9 cellular contexts compared by ENCODE assay signal in the genomic region with DNA sequence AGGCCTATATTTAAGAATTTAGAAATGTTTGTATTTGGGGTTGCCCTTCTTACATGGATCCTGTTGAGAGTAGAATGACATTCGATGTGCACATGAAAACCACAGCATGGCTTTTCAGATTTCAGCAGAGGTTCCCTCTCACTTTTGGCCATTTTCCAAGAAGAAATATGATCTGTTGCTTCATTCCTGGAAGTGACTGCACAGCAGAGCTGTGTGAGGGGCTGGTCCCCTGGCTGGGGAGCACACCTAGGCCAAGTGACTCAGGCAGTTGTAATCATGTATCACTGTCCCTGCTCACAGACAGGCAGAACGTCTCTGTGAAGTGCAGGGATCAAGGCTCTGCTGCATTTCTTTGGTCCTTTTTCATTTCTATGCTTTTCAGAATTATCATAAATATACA. TPM values are rescaled to one million over a fixed set of nuclear protein-coding genes. Genes with fewer than 3 reads are reported as not detected.
DNase-seq lines count a peak whose midpoint lies in the region; ATAC-seq, FAIRE-seq and TF ChIP-seq lines count a peak whose summit lies in the region.
"Had no signal": no experiment of that assay in that cellular context is flagged by ENCODE, and none has a peak within 500 bp of the region (broad histone marks: within the 10 kb centered on the region; RNA-seq: fewer than 3 reads in every experiment).

No MANE protein-coding gene starts in this region.

- POLR2A ChIA-PET in A549 (lab: Yijun Ruan, JAX), result no interaction called here

- DNase-seq in A549 (ENCODE audit: low read depth in 1 of 2, low spot score in 1 of 2) (peak in 1 of 2 experiments; percentile 41), HS-27A (ENCODE audit: low read depth) (peak; percentile 20), RCC 7860 (ENCODE audit: low spot score) (peak; percentile 84), Right ventricle myocardium superior (no peak), ecto neural progenitor cell (ENCODE audit: low spot score) (no peak), cerebellar nuclear complex (lab: John Stamatoyannopoulos, UW) (no peak)
- no peak for DNase-seq in activated T-helper 1 cell treated with anti-CD3 and anti-CD28 coated beads, Interleukin-12 subunit alpha, Interleukin-12 subunit beta, Interleukin-2, Interleukin-4 antibody, amounts not matched to agents 30 ng/mL and 10 ng/mL and 1 ng/mL, durations not matched to agents 14 hours and 24 hours and 36 hours (ENCODE audit: low spot score)
- DNase-seq: activated CD4-positive, alpha-beta T cell treated with anti-CD3 and anti-CD28 coated beads, Interleukin-2, amount 50 U/mL, for 1 hour had no signal

- no peaks in the 10 kb centered on the region for H3K27me3 Mint-ChIP-seq in activated T-helper 1 cell treated with anti-CD3 and anti-CD28 coated beads, Interleukin-12 subunit alpha, Interleukin-12 subunit beta, Interleukin-2, Interleukin-4 antibody, amounts not matched to agents 30 ng/mL and 10 ng/mL and 1 ng/mL, durations not matched to agents 14 hours and 24 hours and 36 hours (ENCODE audit: insufficient read depth)

- ATAC-seq in A549 (peak; percentile 67 to 70; a peak in 4 of 6 replicates), Right ventricle myocardium superior (ENCODE audit: poor library complexity) (peak; percentile 74), GM18517 (IDR thresholded peaks at IDR 0.05; ENCODE audit: unreplicated experiment) (no peak)

- H3K4me2 ChIP-seq in A549, result 0 out of 3 replicates have a peak overlapping the region, but pooled peaks have one; percentile 30

- CTCF ChIA-PET in A549 (lab: Yijun Ruan, JAX), result interaction anchor here (1.3 to 1.6 kb wide), 3 partner anchors 9 to 40 kb away, joined by 3 to 4 read pairs (median 4); no protein-coding TSS in a partner anchor

- no peak overlapping the region for H3K27ac Mint-ChIP-seq in activated T-helper 1 cell treated with anti-CD3 and anti-CD28 coated beads, Interleukin-12 subunit alpha, Interleukin-12 subunit beta, Interleukin-2, Interleukin-4 antibody, amounts not matched to agents 30 ng/mL and 10 ng/mL and 1 ng/mL, durations not matched to agents 14 hours and 24 hours and 36 hours

- no peak overlapping the region for H3K4me3 Mint-ChIP-seq in activated T-helper 1 cell treated with anti-CD3 and anti-CD28 coated beads, Interleukin-12 subunit alpha, Interleukin-12 subunit beta, Interleukin-2, Interleukin-4 antibody, amounts not matched to agents 30 ng/mL and 10 ng/mL and 1 ng/mL, durations not matched to agents 14 hours and 24 hours and 36 hours

- no peaks in the 10 kb centered on the region for H3K9me3 Mint-ChIP-seq in activated T-helper 1 cell treated with anti-CD3 and anti-CD28 coated beads, Interleukin-12 subunit alpha, Interleukin-12 subunit beta, Interleukin-2, Interleukin-4 antibody, amounts not matched to agents 30 ng/mL and 10 ng/mL and 1 ng/mL, durations not matched to agents 14 hours and 24 hours and 36 hours

- TF ChIP-seq POLR2A in A549 (IDR thresholded peaks at IDR 0.05; ENCODE audit: low read length), result no peak

- no peaks in the 10 kb centered on the region for H3K4me1 Mint-ChIP-seq in activated T-helper 1 cell treated with anti-CD3 and anti-CD28 coated beads, Interleukin-12 subunit alpha, Interleukin-12 subunit beta, Interleukin-2, Interleukin-4 antibody, amounts not matched to agents 30 ng/mL and 10 ng/mL and 1 ng/mL, durations not matched to agents 14 hours and 24 hours and 36 hours (ENCODE audit: low read depth)

- intact Hi-C loops in Right ventricle myocardium superior (cut with DNase I), result loop anchor here (10.0 kb wide), 1 partner anchor 93 kb away; no protein-coding TSS in a partner anchor
- intact Hi-C loops in activated T-helper 1 cell treated with anti-CD3 and anti-CD28 coated beads, Interleukin-12 subunit alpha, Interleukin-12 subunit beta, Interleukin-2, Interleukin-4 antibody, amounts not matched to agents 30 ng/mL and 10 ng/mL and 1 ng/mL, durations not matched to agents 14 hours and 24 hours and 36 hours (cut with micrococcal nuclease), result no loop called here

- FAIRE-seq in A549 (lab: Jason Lieb, UNC), result no peak
- FAIRE-seq in RCC 7860 (lab: Jason Lieb, UNC), result peak; percentile 93

- peaks cover 33% of the 10 kb centered on the region for H3K36me3 Mint-ChIP-seq in activated T-helper 1 cell treated with anti-CD3 and anti-CD28 coated beads, Interleukin-12 subunit alpha, Interleukin-12 subunit beta, Interleukin-2, Interleukin-4 antibody, amounts not matched to agents 30 ng/mL and 10 ng/mL and 1 ng/mL, durations not matched to agents 14 hours and 24 hours and 36 hours (ENCODE audit: low read depth)

- TF ChIP-seq EP300 in A549 (IDR thresholded peaks at IDR 0.05), result no peak

- TF ChIP-seq CTCF in A549 (IDR thresholded peaks at IDR 0.05), result no peak

- H3K27ac ChIP-seq in A549, result no peak overlapping the region

- no peaks in the 10 kb centered on the region for H3K9me3 ChIP-seq in A549

- WGBS in A549 (ENCODE audit: missing lambda C conversion rate), result 20% methylated on average over 2 of the region's 2 CpGs

- H3K4me3 ChIP-seq in A549, result no peak overlapping the region

- H3K4me1 ChIP-seq in A549, result peaks cover 11% of the 10 kb centered on the region

- no peak for TF ChIP-seq RAD21 in A549 (conservative IDR thresholded peaks at IDR 0.05 in 1 of 2, IDR thresholded peaks at IDR 0.05 in 1 of 2)

TF ChIP-seq in A549, 52 proteins besides CTCF, POLR2A, EP300 and RAD21 (continues in another document):
- TF ChIP-seq SMC3 (IDR thresholded peaks at IDR 0.05) (no peak), FOSL2 (IDR thresholded peaks at IDR 0.05) (no peak), FOSL2 (CRISPR knock-in tag; IDR thresholded peaks at IDR 0.05) (no peak), RFX5 (IDR thresholded peaks at IDR 0.05) (no peak), SREBF2 (IDR thresholded peaks at IDR 0.05) (no peak), BHLHE40 (IDR thresholded peaks at IDR 0.05; ENCODE audit: low read depth, low read length) (no peak), CEBPB (IDR thresholded peaks at IDR 0.05) (no peak), ZFP36 (IDR thresholded peaks at IDR 0.05; ENCODE audit: borderline replicate concordance, partially characterized antibody) (no peak), HEYL (CRISPR knock-in tag; IDR thresholded peaks at IDR 0.05) (no peak), KDM5A (IDR thresholded peaks at IDR 0.05) (no peak), JUN (IDR thresholded peaks at IDR 0.05) (no peak), CBX8 (IDR thresholded peaks at IDR 0.05) (no peak), CHD4 (IDR thresholded peaks at IDR 0.05; ENCODE audit: borderline replicate concordance) (no peak)
- TF ChIP-seq, protein P1, sequence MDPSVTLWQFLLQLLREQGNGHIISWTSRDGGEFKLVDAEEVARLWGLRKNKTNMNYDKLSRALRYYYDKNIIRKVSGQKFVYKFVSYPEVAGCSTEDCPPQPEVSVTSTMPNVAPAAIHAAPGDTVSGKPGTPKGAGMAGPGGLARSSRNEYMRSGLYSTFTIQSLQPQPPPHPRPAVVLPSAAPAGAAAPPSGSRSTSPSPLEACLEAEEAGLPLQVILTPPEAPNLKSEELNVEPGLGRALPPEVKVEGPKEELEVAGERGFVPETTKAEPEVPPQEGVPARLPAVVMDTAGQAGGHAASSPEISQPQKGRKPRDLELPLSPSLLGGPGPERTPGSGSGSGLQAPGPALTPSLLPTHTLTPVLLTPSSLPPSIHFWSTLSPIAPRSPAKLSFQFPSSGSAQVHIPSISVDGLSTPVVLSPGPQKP (IDR thresholded peaks at IDR 0.05; ENCODE audit: low read depth, low read length), result no peak
- TF ChIP-seq, protein P2, sequence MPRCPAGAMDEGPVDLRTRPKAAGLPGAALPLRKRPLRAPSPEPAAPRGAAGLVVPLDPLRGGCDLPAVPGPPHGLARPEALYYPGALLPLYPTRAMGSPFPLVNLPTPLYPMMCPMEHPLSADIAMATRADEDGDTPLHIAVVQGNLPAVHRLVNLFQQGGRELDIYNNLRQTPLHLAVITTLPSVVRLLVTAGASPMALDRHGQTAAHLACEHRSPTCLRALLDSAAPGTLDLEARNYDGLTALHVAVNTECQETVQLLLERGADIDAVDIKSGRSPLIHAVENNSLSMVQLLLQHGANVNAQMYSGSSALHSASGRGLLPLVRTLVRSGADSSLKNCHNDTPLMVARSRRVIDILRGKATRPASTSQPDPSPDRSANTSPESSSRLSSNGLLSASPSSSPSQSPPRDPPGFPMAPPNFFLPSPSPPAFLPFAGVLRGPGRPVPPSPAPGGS (IDR thresholded peaks at IDR 0.05), result no peak

RNA-seq across cellular contexts. Expression of a gene that starts 32.3 kb away (rescaled TPM):
- polyA plus RNA-seq in A549 (2011; rRNA removed) (0.18 and 0.32 TPM in 2 replicates), A549 (2017; fragmentation: RNase III; extraction: RNeasy Plus Mini Kit Qiagen cat#74134 plus additional on column Dnase treatment) (0.06 TPM in 1 of 3 replicates, not detected in the others)
- 0.03 and 0.04 TPM in 2 replicates for polyA plus RNA-seq in A549 (2012; cell fraction: cytosol; rRNA removed)
- 0.02 and 0.09 TPM in 2 replicates for polyA plus RNA-seq in A549 (2012; cell fraction: nucleus; rRNA removed)
- polyA minus RNA-seq in A549 (2011; rRNA and poly(A)+ RNA removed), result 0.08 and 0.44 TPM in 2 replicates
- 56.2 TPM for total RNA-seq in Right ventricle myocardium superior
- total RNA-seq in activated T-helper 1 cell treated with anti-CD3 and anti-CD28 coated beads, Interleukin-12 subunit alpha, Interleukin-12 subunit beta, Interleukin-2, Interleukin-4 antibody, amounts not matched to agents 30 ng/mL and 10 ng/mL and 1 ng/mL, durations not matched to agents 14 hours and 24 hours and 36 hours, result not detected in 2 replicates

RNA-seq across cellular contexts. Expression of a gene that starts 39.3 kb away (rescaled TPM):
- polyA plus RNA-seq in A549 (2011; rRNA removed) (32.3 and 34.2 TPM in 2 replicates), A549 (2017; fragmentation: RNase III; extraction: RNeasy Plus Mini Kit Qiagen cat#74134 plus additional on column Dnase treatment) (21.9 to 23.4 TPM (median 23.0 TPM) in 3 replicates)
- 10.4 and 11.0 TPM in 2 replicates for polyA plus RNA-seq in A549 (2012; cell fraction: cytosol; rRNA removed)
- 8.8 and 11.1 TPM in 2 replicates for polyA plus RNA-seq in A549 (2012; cell fraction: nucleus; rRNA removed)
- 19.9 and 20.5 TPM in 2 replicates for polyA minus RNA-seq in A549 (2011; rRNA and poly(A)+ RNA removed)
- total RNA-seq in Right ventricle myocardium superior, result 24.6 TPM
- total RNA-seq in activated T-helper 1 cell treated with anti-CD3 and anti-CD28 coated beads, Interleukin-12 subunit alpha, Interleukin-12 subunit beta, Interleukin-2, Interleukin-4 antibody, amounts not matched to agents 30 ng/mL and 10 ng/mL and 1 ng/mL, durations not matched to agents 14 hours and 24 hours and 36 hours, result 46.3 and 46.4 TPM in 2 replicates

Comparison
In these comparisons a context has a peak if more than half of its experiments do, and no peak if none do; other contexts are left out.
1. DNase-seq: peak in HS-27A (single experiment) and RCC 7860 (single experiment); none in Right ventricle myocardium superior (single experiment), ecto neural progenitor cell (single experiment), cerebellar nuclear complex (0 of 2) and activated T-helper 1 cell treated with anti-CD3 and anti-CD28 coated beads, Interleukin-12 subunit alpha, Interleukin-12 subunit beta, Interleukin-2, Interleukin-4 antibody, amounts not matched to agents 30 ng/mL and 10 ng/mL and 1 ng/mL, durations not matched to agents 14 hours and 24 hours and 36 hours (single experiment).
2. RNA of a gene that starts 32.3 kb away (total RNA-seq): 56.2 TPM in Right ventricle myocardium superior (single experiment); not detected in activated T-helper 1 cell treated with anti-CD3 and anti-CD28 coated beads, Interleukin-12 subunit alpha, Interleukin-12 subunit beta, Interleukin-2, Interleukin-4 antibody, amounts not matched to agents 30 ng/mL and 10 ng/mL and 1 ng/mL, durations not matched to agents 14 hours and 24 hours and 36 hours; every median in the first group is over 10 times any median in the second.